In genomic region chr6:160042788-160043301, GRCh38 we compare ENCODE assay signal across 14 cellular contexts.
DNase-seq lines count a peak whose midpoint lies in the region; ATAC-seq and TF ChIP-seq lines count a peak whose summit lies in the region.
"Had no signal": no experiment of that assay in that cellular context is flagged by ENCODE, and none has a peak within 500 bp of the region (broad histone marks: within the 10 kb centered on the region; RNA-seq: fewer than 3 reads in every experiment).

No MANE protein-coding gene starts in this region.

- H3K9me1 ChIP-seq in IMR-90 (ENCODE audit: insufficient read depth, low read length): peaks cover 18% of the 10 kb centered on the region

- H4K8ac ChIP-seq in IMR-90 (ENCODE audit: low read depth in 2 of 2, low read length in 2 of 2): no peak overlapping the region

- TF ChIP-seq EP300 in suprapubic skin (IDR thresholded peaks at IDR 0.05): no peak

- CTCF ChIA-PET in IMR-90 (lab: Yijun Ruan, JAX): interaction anchor here (0.7 kb wide), 1 partner anchor 1063 kb away, joined by 3 read pairs; no protein-coding TSS in a partner anchor
- CTCF ChIA-PET in mammary epithelial cell (lab: Charles Lee; ENCODE audit: low non-redundant PET): interaction anchor here (0.7 kb wide), 1 partner anchor 33 kb away, joined by 3 read pairs; no protein-coding TSS in a partner anchor

- H4K5ac ChIP-seq in IMR-90 (ENCODE audit: low read depth, low read length): no peak overlapping the region

- H3K4me2 ChIP-seq in IMR-90 (ENCODE audit: low read depth, low read length) (no peak overlapping the region), mammary epithelial cell (ENCODE audit: insufficient read depth, low read depth, low read length) (peak overlapping the region; percentile 62)

- no peak overlapping the region for H2BK5ac ChIP-seq in IMR-90 (ENCODE audit: low read depth, low read length, poor library complexity, severe bottlenecking)

- H2BK15ac ChIP-seq in IMR-90 (ENCODE audit: low read depth, low read length): no peak overlapping the region

- TF ChIP-seq RAD21 in IMR-90 (IDR thresholded peaks at IDR 0.05; ENCODE audit: low read length): no peak

- no peak overlapping the region for H3K18ac ChIP-seq in IMR-90 (ENCODE audit: low read depth, low read length)

- peaks cover 0 to 42% of the 10 kb centered on the region in 2 experiments; a peak in 3 of 4 replicates for H3K79me1 ChIP-seq in IMR-90 (ENCODE audit: low read depth in 1 of 2, low read length in 2 of 2)

- TF ChIP-seq CTCF in IMR-90 (conservative IDR thresholded peaks at IDR 0.05; ENCODE audit: low read depth, low read length): no peak
- TF ChIP-seq CTCF in mammary epithelial cell (conservative IDR thresholded peaks at IDR 0.05 in 1 of 2, IDR thresholded peaks at IDR 0.05 in 1 of 2; ENCODE audit: extremely low read depth in 1 of 2, insufficient read depth in 1 of 2, low read depth in 1 of 2, low read length in 2 of 2): no peak
- TF ChIP-seq CTCF in suprapubic skin (IDR thresholded peaks at IDR 0.05): no peak

- no peak overlapping the region for H2AK5ac ChIP-seq in IMR-90 (ENCODE audit: low read depth, low read length)

- peaks cover under 1% of the 10 kb centered on the region for H3K79me2 ChIP-seq in mammary epithelial cell (ENCODE audit: insufficient read depth, low read length)

- no TSS peak for BruUV-seq in IMR-90 (replicated peaks; lab: Mats Ljungman, UMichigan)
- no TSS peak for BruUV-seq in mammary epithelial cell (replicated peaks; lab: Mats Ljungman, UMichigan)

- H2BK20ac ChIP-seq in IMR-90 (ENCODE audit: low read depth, low read length): no peak overlapping the region

- H2AK9ac ChIP-seq in IMR-90 (replicated peaks; ENCODE audit: low read depth, low read length, poor library complexity): peak overlapping the region; percentile 35

- no peak overlapping the region for H2BK120ac ChIP-seq in IMR-90 (ENCODE audit: low read depth, low read length)

- H3K4me3 ChIP-seq in IMR-90 (ENCODE audit: insufficient read depth, low read depth, low read length) (no peak overlapping the region), mammary epithelial cell (replicated peaks in 1 of 3; ENCODE audit: insufficient read depth in 1 of 3, low read depth in 2 of 3, low read length in 3 of 3) (no peak overlapping the region), suprapubic skin (peak overlapping the region; percentile 11)

- dilution Hi-C loops in IMR-90 (cut with HindIII; ENCODE audit: low sequenced_read_pairs, unreplicated experiment): no loop called here
- dilution Hi-C loops in mammary epithelial cell (cut with HindIII; ENCODE audit: low sequenced_read_pairs): no loop called here

- in situ Hi-C loops in IMR-90 (cut with MboI; ENCODE audit: low sequenced_read_pairs): loop anchor here (10.0 kb wide), 1 partner anchor 178 kb away; no protein-coding TSS in a partner anchor
- in situ Hi-C loops in mammary epithelial cell (cut with MboI; ENCODE audit: low sequenced_read_pairs in 2 of 2): no loop called here

- WGBS in IMR-90 (ENCODE audit: extremely low coverage in 2 of 2, insufficient read length in 1 of 2), 2 experiments: 80% methylated on average over 2 of the region's 11 CpGs; no CpG with 5 or more reads in 1 of the 2 experiments
- 61% methylated on average over 9 of the region's 11 CpGs for WGBS in mammary epithelial cell (ENCODE audit: low coverage, missing lambda C conversion rate)
- WGBS in suprapubic skin: 54% methylated on average over 11 of the region's 11 CpGs

- TF ChIP-seq POLR2A in IMR-90 (IDR thresholded peaks at IDR 0.05; ENCODE audit: low read depth, low read length) (no peak), suprapubic skin (IDR thresholded peaks at IDR 0.05) (no peak)

- no peak overlapping the region for H2AFZ ChIP-seq in IMR-90 (replicated peaks; ENCODE audit: low read length, poor library complexity)
- H2AFZ ChIP-seq in mammary epithelial cell (ENCODE audit: low read depth, low read length): no peak overlapping the region

- no peak overlapping the region for H3K14ac ChIP-seq in IMR-90 (replicated peaks; ENCODE audit: low read depth, low read length)

- H4K20me1 ChIP-seq in IMR-90 (ENCODE audit: insufficient read depth, low read length): 0 out of 2 replicates have a peak, but pooled peaks cover 6% of the 10 kb centered on the region
- H4K20me1 ChIP-seq in mammary epithelial cell (ENCODE audit: insufficient read depth, low read length): no peaks in the 10 kb centered on the region

- H3K56ac ChIP-seq in IMR-90 (ENCODE audit: extremely low read depth, insufficient read depth, low read length): no peak overlapping the region

- POLR2A ChIA-PET in IMR-90 (lab: Charles Lee; ENCODE audit: unreplicated experiment): no interaction called here

- H3K9ac ChIP-seq in IMR-90 (ENCODE audit: low read depth, low read length) (no peak overlapping the region), mammary epithelial cell (ENCODE audit: insufficient read depth, low read length) (peak overlapping the region; percentile 11)

- no peak overlapping the region for H4K91ac ChIP-seq in IMR-90 (ENCODE audit: insufficient read depth, low read depth, low read length)

- intact Hi-C loops in IMR-90 (cut with micrococcal nuclease): no loop called here
- intact Hi-C loops in mammary epithelial cell (cut with micrococcal nuclease): loop anchor here (1.0 to 5.0 kb wide), 2 partner anchors 180 to 351 kb away; partner anchors contain the start of gene SOD2

- H3K9me3 ChIP-seq in IMR-90 (ENCODE audit: control insufficient read depth, insufficient read depth, low read length) (no peaks in the 10 kb centered on the region), mammary epithelial cell (replicated peaks; ENCODE audit: insufficient read depth, low read length) (no peaks in the 10 kb centered on the region), suprapubic skin (no peaks in the 10 kb centered on the region)

- H3K36me3 ChIP-seq in IMR-90 (ENCODE audit: control insufficient read depth, insufficient read depth, low read length) (peaks cover 57% of the 10 kb centered on the region), mammary epithelial cell (ENCODE audit: insufficient read depth, low read length) (peaks cover 23% of the 10 kb centered on the region), suprapubic skin (peaks cover 43% of the 10 kb centered on the region)

- H3K4me1 ChIP-seq in IMR-90 (ENCODE audit: control insufficient read depth, insufficient read depth, low read length) (peaks cover 5% of the 10 kb centered on the region), mammary epithelial cell (ENCODE audit: insufficient read depth, low read length) (peaks cover 36% of the 10 kb centered on the region), suprapubic skin (peaks cover 44% of the 10 kb centered on the region)

- peak; percentile 20 for DNase-seq in IMR-90
- peak; percentile 58 for DNase-seq in mammary epithelial cell
- no peak for DNase-seq in left lobe of liver (ENCODE audit: low spot score)
- DNase-seq in suprapubic skin (ENCODE audit: low spot score in 2 of 2): no peak
- DNase-seq in NCI-H2107 (lab: John Stamatoyannopoulos, UW): no peak
- DNase-seq in NCI-H2029 treated with DMSO at 0.1 percent for 48 hours (lab: John Stamatoyannopoulos, UW): no peak
- DNase-seq: activated naive CD8-positive, alpha-beta T cell treated with anti-CD3 and anti-CD28 coated beads, Interleukin-2, amount 10 ng/mL, durations not matched to agents 7 days and 5 days; DMS153; NCI-H2171; OCI-M1 had no signal

- no peak overlapping the region for H3K27ac ChIP-seq in IMR-90 (ENCODE audit: insufficient read depth, low read length)
- H3K27ac ChIP-seq in mammary epithelial cell (ENCODE audit: insufficient read depth, low read depth, low read length): peak overlapping the region; percentile 65
- H3K27ac ChIP-seq in suprapubic skin: peak overlapping the region; percentile 85

- no peak overlapping the region for H3K4ac ChIP-seq in IMR-90 (ENCODE audit: low read depth, low read length)

- no peak overlapping the region for H3K23ac ChIP-seq in IMR-90 (ENCODE audit: low read depth, low read length)

- H3K27me3 ChIP-seq in IMR-90 (ENCODE audit: control insufficient read depth, insufficient read depth, low read length) (no peaks in the 10 kb centered on the region), mammary epithelial cell (ENCODE audit: insufficient read depth, low read length) (no peaks in the 10 kb centered on the region), suprapubic skin (no peaks in the 10 kb centered on the region)

- ATAC-seq in IMR-90 (ENCODE audit: low read depth) (no peak), left lobe of liver (peak; percentile 70), GM18519 (IDR thresholded peaks at IDR 0.05; ENCODE audit: low FRiP score, unreplicated experiment) (no peak)
- ATAC-seq: activated CD8-positive, alpha-beta T cell treated with anti-CD3 and anti-CD28 coated beads, Interleukin-2, amount 10 ng/mL, durations not matched to agents 7 days and 5 days; HCT116; stimulated activated memory B cell treated with anti-CD40 and anti-IgM and Interleukin-4, amounts not matched to agents 10 μg/mL and 1 μg/mL and 100 μg/mL, for 72 hours had no signal

TF ChIP-seq in IMR-90, 13 proteins besides CTCF, POLR2A, EP300 and RAD21:
- TF ChIP-seq FOS (IDR thresholded peaks at IDR 0.05; ENCODE audit: low read depth, low read length) (no peak), RFX5 (IDR thresholded peaks at IDR 0.05; ENCODE audit: low read depth, low read length) (no peak), SMC3 (IDR thresholded peaks at IDR 0.05; ENCODE audit: low read depth, low read length) (no peak), NFE2L2 (IDR thresholded peaks at IDR 0.05; ENCODE audit: low read depth, low read length) (no peak), BHLHE40 (IDR thresholded peaks at IDR 0.05; ENCODE audit: low read depth, low read length) (no peak), MAZ (IDR thresholded peaks at IDR 0.05; ENCODE audit: borderline replicate concordance, low read depth, low read length) (no peak)

Comparison
In these comparisons a context has a peak if more than half of its experiments do, and no peak if none do; other contexts are left out.
1. DNase-seq: peak in IMR-90 (single experiment) and mammary epithelial cell (single experiment); none in left lobe of liver (single experiment), suprapubic skin (0 of 2), NCI-H2107 (single experiment) and NCI-H2029 treated with DMSO at 0.1 percent for 48 hours (single experiment).